ENCODE assay signal across 27 cellular contexts in genomic region chr20:3228750-3229032, GRCh38.
"Had no signal": no experiment of that assay in that cellular context is flagged by ENCODE, and none has a peak within 500 bp of the region (broad histone marks: within the 10 kb centered on the region; RNA-seq: fewer than 3 reads in every experiment).

No MANE protein-coding gene starts in this region.

- H3K36me3 ChIP-seq: brain microvascular endothelial cell had no signal

- H3K27ac Mint-ChIP-seq: activated B cell treated with CpG ODN at 0.5 μM for 24 hours; activated CD4-positive, alpha-beta memory T cell treated with anti-CD3 and anti-CD28 coated beads, Interleukin-2, amount 10 ng/mL, durations not matched to agents 7 days and 5 days; activated CD8-positive, alpha-beta memory T cell treated with anti-CD3 and anti-CD28 coated beads, Interleukin-2, amount 10 ng/mL, durations not matched to agents 7 days and 5 days; activated naive CD4-positive, alpha-beta T cell treated with anti-CD3 and anti-CD28 coated beads, Interleukin-2, amount 50 U/mL, for 24 hours; activated T-helper 2 cell treated with anti-CD3 and anti-CD28 coated beads, Interferon-gamma antibody, Interleukin-2, Interleukin-4, amounts not matched to agents 10 μg/mL and 5 μg/mL and 100 μg/mL, durations not matched to agents 14 hours and 24 hours and 36 hours; T-cell; T-helper 17 cell had no signal

- H3K4me3 Mint-ChIP-seq: activated B cell treated with CpG ODN at 0.5 μM for 24 hours; activated CD4-positive, alpha-beta memory T cell treated with anti-CD3 and anti-CD28 coated beads, Interleukin-2, amount 10 ng/mL, durations not matched to agents 7 days and 5 days; activated CD8-positive, alpha-beta memory T cell treated with anti-CD3 and anti-CD28 coated beads, Interleukin-2, amount 10 ng/mL, durations not matched to agents 7 days and 5 days; activated naive CD4-positive, alpha-beta T cell treated with anti-CD3 and anti-CD28 coated beads, Interleukin-2, amount 50 U/mL, for 24 hours; T-cell; T-helper 17 cell had no signal

- H3K9me3 Mint-ChIP-seq: activated B cell treated with CpG ODN at 0.5 μM for 24 hours; activated CD4-positive, alpha-beta memory T cell treated with anti-CD3 and anti-CD28 coated beads, Interleukin-2, amount 10 ng/mL, durations not matched to agents 7 days and 5 days; activated naive CD4-positive, alpha-beta T cell treated with anti-CD3 and anti-CD28 coated beads, Interleukin-2, amount 50 U/mL, for 24 hours; activated T-helper 2 cell treated with anti-CD3 and anti-CD28 coated beads, Interferon-gamma antibody, Interleukin-2, Interleukin-4, amounts not matched to agents 10 μg/mL and 5 μg/mL and 100 μg/mL, durations not matched to agents 14 hours and 24 hours and 36 hours; T-cell had no signal

- H3K4me1 Mint-ChIP-seq: activated CD4-positive, alpha-beta memory T cell treated with anti-CD3 and anti-CD28 coated beads, Interleukin-2, amount 10 ng/mL, durations not matched to agents 7 days and 5 days; activated CD8-positive, alpha-beta memory T cell treated with anti-CD3 and anti-CD28 coated beads, Interleukin-2, amount 10 ng/mL, durations not matched to agents 7 days and 5 days; T-helper 17 cell had no signal

- H3K27me3 Mint-ChIP-seq: activated B cell treated with CpG ODN at 0.5 μM for 24 hours; activated CD4-positive, alpha-beta memory T cell treated with anti-CD3 and anti-CD28 coated beads, Interleukin-2, amount 10 ng/mL, durations not matched to agents 7 days and 5 days; activated CD8-positive, alpha-beta memory T cell treated with anti-CD3 and anti-CD28 coated beads, Interleukin-2, amount 10 ng/mL, durations not matched to agents 7 days and 5 days; activated naive CD4-positive, alpha-beta T cell treated with anti-CD3 and anti-CD28 coated beads, Interleukin-2, amount 50 U/mL, for 24 hours; T-cell; T-helper 17 cell had no signal

- ATAC-seq: activated CD8-positive, alpha-beta memory T cell treated with anti-CD3 and anti-CD28 coated beads, Interleukin-2, amount 10 ng/mL, durations not matched to agents 7 days and 5 days; Panc1; Right ventricle myocardium inferior; SK-N-SH treated with all-trans-retinoic acid at 6 μM for 48 hours; T-cell; T-helper 17 cell had no signal

- H3K27me3 ChIP-seq: brain microvascular endothelial cell had no signal

- H3K36me3 Mint-ChIP-seq: activated CD8-positive, alpha-beta memory T cell treated with anti-CD3 and anti-CD28 coated beads, Interleukin-2, amount 10 ng/mL, durations not matched to agents 7 days and 5 days; activated naive CD4-positive, alpha-beta T cell treated with anti-CD3 and anti-CD28 coated beads, Interleukin-2, amount 50 U/mL, for 24 hours; T-cell had no signal

- H3K27ac ChIP-seq: brain microvascular endothelial cell, VCaP had no signal

- DNase-seq: activated B cell treated with CpG ODN at 0.5 μM for 24 hours; activated CD4-positive, alpha-beta memory T cell treated with anti-CD3 and anti-CD28 coated beads, Interleukin-2, amount 10 ng/mL, durations not matched to agents 7 days and 5 days; activated CD4-positive, alpha-beta T cell treated with anti-CD3 and anti-CD28 coated beads for 1 hour; activated CD4-positive, alpha-beta T cell treated with anti-CD3 and anti-CD28 coated beads for 48 hours; activated CD8-positive, alpha-beta memory T cell treated with anti-CD3 and anti-CD28 coated beads for 24 hours; activated CD8-positive, alpha-beta memory T cell treated with anti-CD3 and anti-CD28 coated beads, Interleukin-2, amount 10 ng/mL, durations not matched to agents 7 days and 5 days; activated CD8-positive, alpha-beta memory T cell treated with anti-CD3 and anti-CD28 coated beads, Interleukin-2, amount 50 U/mL, for 48 hours; activated gamma-delta T cell; activated naive CD4-positive, alpha-beta T cell treated with Interleukin-2 at 50 U/mL for 16 hours; anterior cingulate cortex; brain microvascular endothelial cell; central memory CD4-positive, alpha-beta T cell; Karpas-422; NCI-H1105; NCI-H1417 treated with DMSO at 0.1 percent for 48 hours; NCI-H1930; NCI-H345; NCI-H524 treated with DMSO at 0.1 percent for 48 hours; SIG-M5; T-cell; T-helper 17 cell had no signal
